In genomic region chr2:237732070-237732469, GRCh38 we compare ENCODE assay signal across 8 cellular contexts.
DNase-seq lines count a peak whose midpoint lies in the region; ATAC-seq and TF ChIP-seq lines count a peak whose summit lies in the region.

No MANE protein-coding gene starts in this region.

- H3K9me3 Mint-ChIP-seq in CD8-positive, alpha-beta T cell: no peaks in the 10 kb centered on the region

- H3K36me3 ChIP-seq in CD8-positive, alpha-beta T cell (ENCODE audit: insufficient read depth, low read length): peaks cover 7% of the 10 kb centered on the region
- H3K36me3 ChIP-seq in SK-N-SH (replicated peaks in 1 of 2; ENCODE audit: control insufficient read depth in 1 of 2, insufficient read depth in 2 of 2, low read length in 1 of 2) (peaks cover 25 to 31% of the 10 kb centered on the region in 2 experiments), heart right ventricle (peaks cover 0 to 38% (median 0%) of the 10 kb centered on the region in 9 donors)

- H3K4me3 Mint-ChIP-seq in CD8-positive, alpha-beta T cell: peak overlapping the region; percentile 23

- peaks cover 25% of the 10 kb centered on the region for H3K4me1 ChIP-seq in CD8-positive, alpha-beta T cell (ENCODE audit: insufficient read depth, low read length)
- H3K4me1 ChIP-seq in SK-N-SH (ENCODE audit: control insufficient read depth in 1 of 2, insufficient read depth in 2 of 2, low read depth in 1 of 2, low read length in 1 of 2) (peaks cover 31 to 46% of the 10 kb centered on the region in 2 experiments; a peak in 3 of 4 replicates), heart right ventricle (peaks cover 23 to 100% (median 94%) of the 10 kb centered on the region in 9 donors)

- H3K79me2 ChIP-seq in SK-N-SH (ENCODE audit: insufficient read depth): peaks cover 96% of the 10 kb centered on the region

- H3K27me3 Mint-ChIP-seq in CD8-positive, alpha-beta T cell (ENCODE audit: low read depth): no peaks in the 10 kb centered on the region

- no peak for DNase-seq in CD8-positive, alpha-beta T cell
- DNase-seq in SK-N-SH (no peak), heart right ventricle (no peak), renal cortical epithelial cell (ENCODE audit: low read depth) (peak; percentile 22), caudate nucleus (lab: John Stamatoyannopoulos, UW) (no peak), NCI-H524 (lab: John Stamatoyannopoulos, UW) (no peak)
- no peak for DNase-seq in effector CD8-positive, alpha-beta T cell (lab: John Stamatoyannopoulos, UW)

- H4K20me1 ChIP-seq in SK-N-SH (ENCODE audit: insufficient read depth): peaks cover 24% of the 10 kb centered on the region

- intact Hi-C loops in CD8-positive, alpha-beta T cell (cut with DNase I, micrococcal nuclease): no loop called here
- intact Hi-C loops in heart right ventricle (cut with DNase I): loop anchor here in 6 of 10 donors (2.0 to 5.0 kb wide), 5 partner anchors 35 to 130 kb away; no protein-coding TSS in a partner anchor

- H3K27ac Mint-ChIP-seq in CD8-positive, alpha-beta T cell: peak overlapping the region; percentile 3

- no peak for TF ChIP-seq CTCF in CD8-positive, alpha-beta T cell (IDR thresholded peaks at IDR 0.05)
- TF ChIP-seq CTCF in SK-N-SH (IDR thresholded peaks at IDR 0.05): no peak
- TF ChIP-seq CTCF in heart right ventricle (IDR thresholded peaks at IDR 0.05): no peak

- 68% methylated on average over 10 of the region's 10 CpGs for WGBS in SK-N-SH (ENCODE audit: low lambda C conversion rate)
- 30 to 42% methylated on average over 10 of the region's 10 CpGs for WGBS in heart right ventricle, 2 donors

- H3F3A ChIP-seq in SK-N-SH (replicated peaks; ENCODE audit: insufficient read depth): peaks cover 16% of the 10 kb centered on the region

- no peak for ATAC-seq in CD8-positive, alpha-beta T cell
- ATAC-seq in heart right ventricle (peak in 4 of 8 donors; percentile 12 to 29 (median 20)), GM18870 (IDR thresholded peaks at IDR 0.05; ENCODE audit: unreplicated experiment) (no peak)

- no peaks in the 10 kb centered on the region for H3K9me2 ChIP-seq in SK-N-SH

- no peaks in the 10 kb centered on the region for H3K27me3 ChIP-seq in CD8-positive, alpha-beta T cell (ENCODE audit: insufficient read depth, low read length)
- H3K27me3 ChIP-seq in SK-N-SH (ENCODE audit: insufficient read depth): no peaks in the 10 kb centered on the region
- H3K27me3 ChIP-seq in heart right ventricle: no peaks in the 10 kb centered on the region

- CTCF ChIA-PET in CD8-positive, alpha-beta T cell (lab: Charles Lee): interaction anchor here (0.9 to 5.7 kb wide), 5 partner anchors 13 to 60 kb away, joined by 4 to 32 read pairs (median 13); no protein-coding TSS in a partner anchor
- CTCF ChIA-PET in SK-N-SH (lab: Yijun Ruan, JAX): interaction anchor here (1.3 to 8.4 kb wide), 4 partner anchors 12 to 102 kb away, joined by 3 to 94 read pairs (median 24); no protein-coding TSS in a partner anchor

- H3K4me2 ChIP-seq in SK-N-SH: peak overlapping the region; percentile 48; the same call in 1 of the 2 replicates

- H3K4me1 Mint-ChIP-seq in CD8-positive, alpha-beta T cell (ENCODE audit: low read depth): peaks cover 63% of the 10 kb centered on the region

- no peaks in the 10 kb centered on the region for H3K9me3 ChIP-seq in CD8-positive, alpha-beta T cell (ENCODE audit: low read length)
- H3K9me3 ChIP-seq in SK-N-SH: no peaks in the 10 kb centered on the region
- H3K9me3 ChIP-seq in heart right ventricle: no peaks in the 10 kb centered on the region

- H2AFZ ChIP-seq in SK-N-SH (ENCODE audit: low read depth): no peak overlapping the region

- H3K4me3 ChIP-seq in CD8-positive, alpha-beta T cell (ENCODE audit: low read depth, low read length): no peak overlapping the region
- no peak overlapping the region for H3K4me3 ChIP-seq in SK-N-SH (ENCODE audit: low read depth in 2 of 2, low read length in 1 of 2)
- H3K4me3 ChIP-seq in heart right ventricle: peak overlapping the region in 1 of 10 donors; percentile 23

- TF ChIP-seq EP300 in SK-N-SH (IDR thresholded peaks at IDR 0.05; ENCODE audit: borderline replicate concordance in 1 of 2, low read depth in 1 of 2, low read length in 1 of 2): no peak

- H3K9ac ChIP-seq in SK-N-SH: no peak overlapping the region

- peaks cover 43% of the 10 kb centered on the region for H3K36me3 Mint-ChIP-seq in CD8-positive, alpha-beta T cell

- POLR2A ChIA-PET in CD8-positive, alpha-beta T cell (lab: Charles Lee): no interaction called here
- POLR2A ChIA-PET in SK-N-SH (lab: Yijun Ruan, JAX): no interaction called here

- TF ChIP-seq RAD21 in SK-N-SH (IDR thresholded peaks at IDR 0.05; ENCODE audit: low read length): no peak

- H3K27ac ChIP-seq in CD8-positive, alpha-beta T cell (ENCODE audit: low read depth, low read length): no peak overlapping the region
- H3K27ac ChIP-seq in SK-N-SH (ENCODE audit: low read depth in 2 of 2, low read length in 1 of 2): peak overlapping the region; percentile 58 to 77
- peak overlapping the region in 9 of 10 donors; percentile 61 to 93 (median 83) for H3K27ac ChIP-seq in heart right ventricle
- H3K27ac ChIP-seq in caudate nucleus (ENCODE audit: low read depth, low read length): no peak overlapping the region

TF ChIP-seq in SK-N-SH, 30 proteins besides CTCF, POLR2A, EP300 and RAD21 (continues in another document):
- TF ChIP-seq PBX3 (IDR thresholded peaks at IDR 0.05) (no peak), IRF3 (IDR thresholded peaks at IDR 0.05; ENCODE audit: low read depth, low read length) (no peak), YY1 (IDR thresholded peaks at IDR 0.05; ENCODE audit: low read depth) (no peak), MAX (IDR thresholded peaks at IDR 0.05; ENCODE audit: low read depth) (no peak), USF2 (IDR thresholded peaks at IDR 0.05; ENCODE audit: borderline replicate concordance, low read depth, low read length) (no peak), MEF2A (IDR thresholded peaks at IDR 0.05; ENCODE audit: borderline replicate concordance, low read depth) (no peak), NRF1 (IDR thresholded peaks at IDR 0.05; ENCODE audit: low read depth, low read length) (no peak), RFX5 (IDR thresholded peaks at IDR 0.05; ENCODE audit: low read length) (no peak), REST (IDR thresholded peaks at IDR 0.05; ENCODE audit: low read depth, low read length) (no peak), GABPA (IDR thresholded peaks at IDR 0.05; ENCODE audit: low read depth) (no peak), FOSL2 (IDR thresholded peaks at IDR 0.05; ENCODE audit: borderline replicate concordance, low read depth) (no peak), SMC3 (IDR thresholded peaks at IDR 0.05; ENCODE audit: low read depth, low read length) (no peak), POLR2AphosphoS5 (IDR thresholded peaks at IDR 0.05; ENCODE audit: low read depth, low read length) (no peak)

Comparison
In these comparisons a context has a peak if more than half of its experiments do, and no peak if none do; other contexts are left out.
1. H3K27ac ChIP-seq: peak in SK-N-SH (2 of 2) and heart right ventricle (9 of 10); none in CD8-positive, alpha-beta T cell (single experiment) and caudate nucleus (single experiment).
2. intact Hi-C loops: an anchor here in heart right ventricle (2.0 to 5.0 kb wide); none called in CD8-positive, alpha-beta T cell.